Comparison of ENCODE assay signal across 32 cellular contexts in genomic region chr5:154588091-154588762, GRCh38.
"Had no signal": no experiment of that assay in that cellular context is flagged by ENCODE, and none has a peak within 500 bp of the region (broad histone marks: within the 10 kb centered on the region; RNA-seq: fewer than 3 reads in every experiment).

No MANE protein-coding gene starts in this region.

- H3K36me3 Mint-ChIP-seq: activated naive CD4-positive, alpha-beta T cell treated with anti-CD3 and anti-CD28 coated beads, Interleukin-2, amount 50 U/mL, for 72 hours; WTC11 had no signal

- H3K9me3 ChIP-seq: adrenal gland, body of pancreas, breast epithelium, Peyer's patch, SJSA1, SK-N-SH had no signal

- H3K9me2 ChIP-seq: SK-N-SH had no signal

- H3K36me3 ChIP-seq: adrenal gland, breast epithelium, Peyer's patch, SJSA1 had no signal

- H3K27ac ChIP-seq: adrenal gland, body of pancreas, breast epithelium, Peyer's patch, SJSA1 had no signal

- H3K4me2 ChIP-seq: SK-N-SH had no signal

- H3K4me1 Mint-ChIP-seq: activated CD4-positive, alpha-beta T cell treated with anti-CD3 and anti-CD28 coated beads for 36 hours; activated CD4-positive, alpha-beta T cell treated with anti-CD3 and anti-CD28 coated beads, Interleukin-2, amount 10 ng/mL, durations not matched to agents 7 days and 5 days; WTC11 had no signal

- H3K4me3 Mint-ChIP-seq: activated CD4-positive, alpha-beta T cell treated with anti-CD3 and anti-CD28 coated beads for 36 hours; activated CD4-positive, alpha-beta T cell treated with anti-CD3 and anti-CD28 coated beads, Interleukin-2, amount 10 ng/mL, durations not matched to agents 7 days and 5 days; activated CD8-positive, alpha-beta T cell treated with anti-CD3 and anti-CD28 coated beads, Interleukin-2, amount 10 ng/mL, durations not matched to agents 7 days and 5 days; activated naive CD4-positive, alpha-beta T cell treated with anti-CD3 and anti-CD28 coated beads for 36 hours; activated T-cell treated with anti-CD3 and anti-CD28 coated beads, Interleukin-2, amount 50 U/mL, for 24 hours; T-helper 1 cell treated with Interleukin-12 subunit alpha and Interleukin-12 subunit beta and Interleukin-4 antibody, amounts not matched to agents 30 μg/mL and 1 μg/mL, for 36 hours; T-helper 2 cell treated with Interferon-gamma antibody and Interleukin-4, amounts not matched to agents 5 μg/mL and 100 μg/mL, for 36 hours; WTC11 had no signal

- H3K4me1 ChIP-seq: adrenal gland, body of pancreas, breast epithelium, Peyer's patch had no signal

- H3K9me3 Mint-ChIP-seq: activated CD4-positive, alpha-beta T cell treated with anti-CD3 and anti-CD28 coated beads, Interleukin-2, amount 10 ng/mL, durations not matched to agents 7 days and 5 days; activated naive CD4-positive, alpha-beta T cell treated with anti-CD3 and anti-CD28 coated beads for 36 hours; activated naive CD4-positive, alpha-beta T cell treated with anti-CD3 and anti-CD28 coated beads, Interleukin-2, amount 50 U/mL, for 72 hours; activated T-cell treated with anti-CD3 and anti-CD28 coated beads, Interleukin-2, amount 50 U/mL, for 24 hours; activated T-helper 2 cell treated with anti-CD3 and anti-CD28 coated beads, Interferon-gamma antibody, Interleukin-2, Interleukin-4, amounts not matched to agents 10 μg/mL and 5 μg/mL and 100 μg/mL, durations not matched to agents 14 hours and 24 hours and 36 hours; T-helper 1 cell treated with Interleukin-12 subunit alpha and Interleukin-12 subunit beta and Interleukin-4 antibody, amounts not matched to agents 30 μg/mL and 1 μg/mL, for 36 hours; T-helper 2 cell treated with Interferon-gamma antibody and Interleukin-4, amounts not matched to agents 5 μg/mL and 100 μg/mL, for 36 hours; WTC11 had no signal

- H3K4me3 ChIP-seq: adrenal gland, body of pancreas, breast epithelium, K562, Peyer's patch, SJSA1 had no signal

- H3K27me3 ChIP-seq: adrenal gland, body of pancreas, breast epithelium, Peyer's patch, SJSA1 had no signal

- H3K27ac Mint-ChIP-seq: activated CD4-positive, alpha-beta T cell treated with anti-CD3 and anti-CD28 coated beads for 36 hours; activated CD4-positive, alpha-beta T cell treated with anti-CD3 and anti-CD28 coated beads, Interleukin-2, amount 10 ng/mL, durations not matched to agents 7 days and 5 days; activated CD8-positive, alpha-beta T cell treated with anti-CD3 and anti-CD28 coated beads, Interleukin-2, amount 10 ng/mL, durations not matched to agents 7 days and 5 days; activated naive CD4-positive, alpha-beta T cell treated with anti-CD3 and anti-CD28 coated beads for 36 hours; activated naive CD4-positive, alpha-beta T cell treated with anti-CD3 and anti-CD28 coated beads, Interleukin-2, amount 50 U/mL, for 72 hours; activated T-cell treated with anti-CD3 and anti-CD28 coated beads, Interleukin-2, amount 50 U/mL, for 24 hours; activated T-helper 2 cell treated with anti-CD3 and anti-CD28 coated beads, Interferon-gamma antibody, Interleukin-2, Interleukin-4, amounts not matched to agents 10 μg/mL and 5 μg/mL and 100 μg/mL, durations not matched to agents 14 hours and 24 hours and 36 hours; T-helper 1 cell treated with Interleukin-12 subunit alpha and Interleukin-12 subunit beta and Interleukin-4 antibody, amounts not matched to agents 30 μg/mL and 1 μg/mL, for 36 hours; T-helper 2 cell treated with Interferon-gamma antibody and Interleukin-4, amounts not matched to agents 5 μg/mL and 100 μg/mL, for 36 hours; WTC11 had no signal

- DNase-seq: activated CD4-positive, alpha-beta T cell treated with anti-CD3 and anti-CD28 coated beads for 36 hours; activated CD4-positive, alpha-beta T cell treated with anti-CD3 and anti-CD28 coated beads, Interleukin-2, amount 10 ng/mL, durations not matched to agents 7 days and 5 days; activated CD4-positive, alpha-beta T cell treated with anti-CD3 and anti-CD28 coated beads, Interleukin-2, amount 50 U/mL, for 48 hours; activated CD8-positive, alpha-beta T cell treated with anti-CD3 and anti-CD28 coated beads, Interleukin-2, amount 10 ng/mL, durations not matched to agents 7 days and 5 days; activated gamma-delta T cell treated with Interleukin-2 at 50 U/mL for 16 hours; activated naive CD4-positive, alpha-beta T cell treated with anti-CD3 and anti-CD28 coated beads for 36 hours; activated T-cell treated with anti-CD3 and anti-CD28 coated beads, Interleukin-2, amount 50 U/mL, for 24 hours; adrenal gland; body of pancreas; NCI-H1105; NCI-H1417 treated with DMSO at 0.1 percent for 48 hours; NCI-H187 treated with DMSO at 0.1 percent for 48 hours; NCI-H2081; NCI-H2171; NCI-H510A; NCI-H526; NCI-H748 treated with DMSO at 0.1 percent for 48 hours; NK-92 treated with Interleukin-12 subunit alpha and Interleukin-12 subunit beta, amount 100 ng/mL, for 24 hours; PC-3; Peyer's patch; RPMI8226; SHP77 treated with DMSO at 0.1 percent for 48 hours had no signal

- ATAC-seq: activated CD4-positive, alpha-beta T cell treated with anti-CD3 and anti-CD28 coated beads for 36 hours; activated CD4-positive, CD25-positive, alpha-beta regulatory T cell treated with anti-CD3 and anti-CD28 coated beads, Interleukin-2, amount 50 U/mL, for 24 hours; activated CD8-positive, alpha-beta T cell treated with anti-CD3 and anti-CD28 coated beads, Interleukin-2, amount 10 ng/mL, durations not matched to agents 7 days and 5 days; activated naive CD4-positive, alpha-beta T cell treated with anti-CD3 and anti-CD28 coated beads, Interleukin-2, amount 50 U/mL, for 72 hours; body of pancreas; K562; PC-3; WTC11 had no signal
